14 cellular contexts compared by ENCODE assay signal in the genomic region with DNA sequence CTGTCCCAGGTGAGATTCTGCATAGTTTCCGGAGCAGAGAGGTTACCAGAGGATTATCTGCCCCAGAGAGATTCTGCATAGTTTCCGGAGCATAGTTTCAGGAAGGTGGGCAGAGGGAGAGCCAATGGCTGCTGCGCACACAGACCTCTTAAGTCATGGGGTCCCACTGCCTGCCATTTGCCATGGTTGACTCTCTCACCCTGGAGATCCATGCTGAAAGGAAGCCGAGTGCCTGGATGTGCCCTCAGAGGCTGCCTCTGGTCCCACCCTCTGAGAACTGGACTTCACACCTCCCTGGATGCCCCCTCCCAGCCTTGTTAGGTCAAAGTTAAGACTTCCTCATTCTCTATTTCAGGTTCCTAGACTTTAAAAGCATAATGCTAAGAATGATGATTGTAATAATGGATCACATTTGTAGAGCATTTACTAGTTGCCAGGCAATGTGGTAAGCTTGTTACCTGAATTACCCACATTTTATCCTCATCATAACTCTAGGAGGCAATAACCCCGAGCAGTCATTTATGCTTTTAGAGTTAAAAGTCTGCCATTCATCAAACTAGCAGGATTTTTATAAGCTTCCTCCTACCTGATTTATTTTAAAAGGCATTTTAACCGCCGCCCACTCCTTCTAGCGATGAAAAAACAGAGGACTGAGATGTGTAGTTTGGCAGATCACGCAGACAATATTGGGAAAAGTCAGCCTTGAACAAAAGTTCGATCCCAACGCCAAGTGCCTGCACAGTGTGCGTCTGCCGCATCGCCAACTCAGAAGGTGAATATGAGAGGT. TPM values are rescaled to one million over a fixed set of nuclear protein-coding genes. Genes with fewer than 3 reads are reported as not detected.
A peak's percentile ranks its signal among the peaks of the same experiment; 100 is the strongest.
DNase-seq lines count a peak whose midpoint lies in the region; ATAC-seq and TF ChIP-seq lines count a peak whose summit lies in the region.
"Had no signal": no experiment of that assay in that cellular context is flagged by ENCODE, and none has a peak within 500 bp of the region (broad histone marks: within the 10 kb centered on the region; RNA-seq: fewer than 3 reads in every experiment).

No MANE protein-coding gene starts in this region.

- H3F3A ChIP-seq in SU-DHL-6 (ENCODE audit: insufficient read depth): peaks cover 87% of the 10 kb centered on the region

- no peaks in the 10 kb centered on the region for H3K9me3 Mint-ChIP-seq in activated CD4-positive, alpha-beta T cell treated with anti-CD3 and anti-CD28 coated beads, Interleukin-2, amount 10 ng/mL, durations not matched to agents 7 days and 5 days
- no peaks in the 10 kb centered on the region for H3K9me3 Mint-ChIP-seq in stimulated activated effector memory CD8-positive, alpha-beta T cell treated with anti-CD3 and anti-CD28 coated beads, Interleukin-12 subunit alpha, Interleukin-12 subunit beta, amount 100 ng/mL, for 72 hours
- H3K9me3 Mint-ChIP-seq: nephron had no signal

- no peaks in the 10 kb centered on the region for H3K27me3 ChIP-seq in SU-DHL-6 (ENCODE audit: low read length)
- no peaks in the 10 kb centered on the region for H3K27me3 ChIP-seq in colonic mucosa
- no peaks in the 10 kb centered on the region for H3K27me3 ChIP-seq in vagina
- H3K27me3 ChIP-seq: dorsolateral prefrontal cortex, upper lobe of left lung had no signal

- H3K9me3 ChIP-seq in SU-DHL-6 (ENCODE audit: insufficient read depth, low read length) (no peaks in the 10 kb centered on the region), colonic mucosa (no peaks in the 10 kb centered on the region), vagina (no peaks in the 10 kb centered on the region)
- H3K9me3 ChIP-seq: upper lobe of left lung had no signal

- POLR2A ChIA-PET in activated CD4-positive, alpha-beta T cell treated with anti-CD3 and anti-CD28 coated beads, Interleukin-2, amount 10 ng/mL, durations not matched to agents 7 days and 5 days (lab: Charles Lee): interaction anchor here (0.6 to 1.1 kb wide), 2 partner anchors 9 to 22 kb away, joined by 3 to 4 read pairs; no protein-coding TSS in a partner anchor

- peak overlapping the region; percentile 74 for H3K4me2 ChIP-seq in SU-DHL-6 (ENCODE audit: low read depth, low read length, poor library complexity, severe bottlenecking)

- H3K27ac ChIP-seq in SU-DHL-6 (ENCODE audit: low read depth, low read length) (peak overlapping the region; percentile 84), colonic mucosa (peak overlapping the region; percentile 60), vagina (no peak overlapping the region)
- H3K27ac ChIP-seq: foreskin keratinocyte, upper lobe of left lung had no signal

- H3K36me3 Mint-ChIP-seq in activated CD4-positive, alpha-beta T cell treated with anti-CD3 and anti-CD28 coated beads, Interleukin-2, amount 10 ng/mL, durations not matched to agents 7 days and 5 days (ENCODE audit: low read depth): peaks cover 78% of the 10 kb centered on the region
- H3K36me3 Mint-ChIP-seq in stimulated activated effector memory CD8-positive, alpha-beta T cell treated with anti-CD3 and anti-CD28 coated beads, Interleukin-12 subunit alpha, Interleukin-12 subunit beta, amount 100 ng/mL, for 72 hours: peaks cover 100% of the 10 kb centered on the region

- no peak for TF ChIP-seq POLR2A in vagina (IDR thresholded peaks at IDR 0.05)

- no peak for ATAC-seq in stimulated activated effector memory CD8-positive, alpha-beta T cell treated with anti-CD3 and anti-CD28 coated beads, Interleukin-12 subunit alpha, Interleukin-12 subunit beta, amount 100 ng/mL, for 72 hours
- ATAC-seq: foreskin keratinocyte had no signal

- intact Hi-C loops in colonic mucosa (cut with DNase I) (no loop called here), vagina (cut with DNase I) (no loop called here)

- peaks cover 59% of the 10 kb centered on the region for H3K4me1 Mint-ChIP-seq in activated CD4-positive, alpha-beta T cell treated with anti-CD3 and anti-CD28 coated beads, Interleukin-2, amount 10 ng/mL, durations not matched to agents 7 days and 5 days
- H3K4me1 Mint-ChIP-seq in stimulated activated effector memory CD8-positive, alpha-beta T cell treated with anti-CD3 and anti-CD28 coated beads, Interleukin-12 subunit alpha, Interleukin-12 subunit beta, amount 100 ng/mL, for 72 hours: peaks cover 52% of the 10 kb centered on the region
- H3K4me1 Mint-ChIP-seq: nephron had no signal

- DNase-seq in activated CD4-positive, alpha-beta T cell treated with anti-CD3 and anti-CD28 coated beads, Interleukin-2, amount 10 ng/mL, durations not matched to agents 7 days and 5 days: no peak
- DNase-seq in activated CD4-positive, alpha-beta T cell treated with anti-CD3 and anti-CD28 coated beads, Interleukin-2, amount 50 U/mL, for 48 hours: no peak
- no peak for DNase-seq in colonic mucosa
- DNase-seq in stimulated activated effector memory CD8-positive, alpha-beta T cell treated with anti-CD3 and anti-CD28 coated beads, Interleukin-12 subunit alpha, Interleukin-12 subunit beta, amount 100 ng/mL, for 72 hours (ENCODE audit: low spot score in 2 of 2): no peak
- no peak for DNase-seq in stimulated activated CD4-positive, alpha-beta T cell treated with anti-CD3 and anti-CD28 coated beads, Interleukin-4, amount 100 ng/mL, for 24 hours
- no peak for DNase-seq in SW 1271 (lab: John Stamatoyannopoulos, UW)
- DNase-seq in vagina (ENCODE audit: extremely low spot score in 2 of 2): no peak
- DNase-seq: DMS 273 treated with DMSO at 0.1 percent for 48 hours, foreskin keratinocyte, NCI-H446 treated with DMSO at 0.1 percent for 48 hours had no signal

- peaks cover 3% of the 10 kb centered on the region for H3K4me1 ChIP-seq in colonic mucosa
- no peaks in the 10 kb centered on the region for H3K4me1 ChIP-seq in vagina
- H3K4me1 ChIP-seq: foreskin keratinocyte had no signal

- H3K36me3 ChIP-seq in SU-DHL-6 (ENCODE audit: low read length) (peaks cover 80% of the 10 kb centered on the region), colonic mucosa (no peaks in the 10 kb centered on the region), vagina (peaks cover 0 to 20% of the 10 kb centered on the region in 2 donors)

- peak overlapping the region; percentile 68 for H3K9ac ChIP-seq in SU-DHL-6 (ENCODE audit: low read length)
- H3K9ac ChIP-seq in colonic mucosa (ENCODE audit: low read depth in 2 of 2, low read length in 2 of 2): peak overlapping the region in 1 of 2 donors; percentile 65

- H4K20me1 ChIP-seq in SU-DHL-6 (ENCODE audit: low read depth, low read length): 0 out of 2 replicates have a peak, but pooled peaks cover 5% of the 10 kb centered on the region

- CTCF ChIA-PET in activated CD4-positive, alpha-beta T cell treated with anti-CD3 and anti-CD28 coated beads, Interleukin-2, amount 10 ng/mL, durations not matched to agents 7 days and 5 days (lab: Charles Lee): interaction anchor here (0.7 to 1.5 kb wide), 4 partner anchors 9 to 14 kb away, joined by 3 to 8 read pairs (median 5); no protein-coding TSS in a partner anchor

- H2AFZ ChIP-seq in SU-DHL-6 (ENCODE audit: low read depth, low read length, severe bottlenecking): no peak overlapping the region

- H3K27ac Mint-ChIP-seq in activated CD4-positive, alpha-beta T cell treated with anti-CD3 and anti-CD28 coated beads, Interleukin-2, amount 10 ng/mL, durations not matched to agents 7 days and 5 days: peak overlapping the region; percentile 61
- peak overlapping the region; percentile 83 for H3K27ac Mint-ChIP-seq in stimulated activated effector memory CD8-positive, alpha-beta T cell treated with anti-CD3 and anti-CD28 coated beads, Interleukin-12 subunit alpha, Interleukin-12 subunit beta, amount 100 ng/mL, for 72 hours
- H3K27ac Mint-ChIP-seq: nephron had no signal

- no peaks in the 10 kb centered on the region for H3K9me2 ChIP-seq in SU-DHL-6 (replicated peaks; ENCODE audit: insufficient read depth, low read length)

- peaks cover 46% of the 10 kb centered on the region for H3K79me2 ChIP-seq in SU-DHL-6 (ENCODE audit: insufficient read depth, low read length)

- no peaks in the 10 kb centered on the region for H3K27me3 Mint-ChIP-seq in activated CD4-positive, alpha-beta T cell treated with anti-CD3 and anti-CD28 coated beads, Interleukin-2, amount 10 ng/mL, durations not matched to agents 7 days and 5 days

- H3K4me3 Mint-ChIP-seq in activated CD4-positive, alpha-beta T cell treated with anti-CD3 and anti-CD28 coated beads, Interleukin-2, amount 10 ng/mL, durations not matched to agents 7 days and 5 days: peak overlapping the region; percentile 69
- peak overlapping the region; percentile 66 for H3K4me3 Mint-ChIP-seq in stimulated activated effector memory CD8-positive, alpha-beta T cell treated with anti-CD3 and anti-CD28 coated beads, Interleukin-12 subunit alpha, Interleukin-12 subunit beta, amount 100 ng/mL, for 72 hours
- H3K4me3 Mint-ChIP-seq: nephron had no signal

- TF ChIP-seq CTCF in SU-DHL-6 (IDR thresholded peaks at IDR 0.05; ENCODE audit: insufficient read depth, low read length, poor library complexity, severe bottlenecking) (no peak), colonic mucosa (IDR thresholded peaks at IDR 0.05) (no peak), vagina (IDR thresholded peaks at IDR 0.05) (no peak)

- H3K4me3 ChIP-seq in SU-DHL-6 (ENCODE audit: insufficient read depth, low read length, poor library complexity, severe bottlenecking) (peak overlapping the region; percentile 63), colonic mucosa (peak overlapping the region; percentile 7), vagina (no peak overlapping the region)
- H3K4me3 ChIP-seq: upper lobe of left lung had no signal

RNA-seq across cellular contexts. Expression of a gene that starts 11.9 kb away (rescaled TPM):
- 10 to 100 TPM; 40.2 to 49.4 TPM for total RNA-seq in activated CD4-positive, alpha-beta T cell treated with anti-CD3 and anti-CD28 coated beads, Interleukin-2, amount 10 ng/mL, durations not matched to agents 7 days and 5 days
- total RNA-seq in colonic mucosa (1 to 10 TPM; 5.5 to 6.5 TPM), vagina (6.9 TPM)

RNA-seq across cellular contexts. Expression of a gene that starts 49.5 kb away (rescaled TPM):
- total RNA-seq in activated CD4-positive, alpha-beta T cell treated with anti-CD3 and anti-CD28 coated beads, Interleukin-2, amount 10 ng/mL, durations not matched to agents 7 days and 5 days: 10 to 100 TPM; 62.8 to 72.8 TPM
- total RNA-seq in colonic mucosa (100 to 1,000 TPM; 135 to 173 TPM), vagina (38.1 TPM)

Comparison
In these comparisons a context has a peak if more than half of its experiments do, and no peak if none do; other contexts are left out.
1. H3K4me3 ChIP-seq: peak in SU-DHL-6 (single experiment) and colonic mucosa (single experiment); none in vagina (0 of 2).